20 cellular contexts compared by ENCODE assay signal in the genomic region with DNA sequence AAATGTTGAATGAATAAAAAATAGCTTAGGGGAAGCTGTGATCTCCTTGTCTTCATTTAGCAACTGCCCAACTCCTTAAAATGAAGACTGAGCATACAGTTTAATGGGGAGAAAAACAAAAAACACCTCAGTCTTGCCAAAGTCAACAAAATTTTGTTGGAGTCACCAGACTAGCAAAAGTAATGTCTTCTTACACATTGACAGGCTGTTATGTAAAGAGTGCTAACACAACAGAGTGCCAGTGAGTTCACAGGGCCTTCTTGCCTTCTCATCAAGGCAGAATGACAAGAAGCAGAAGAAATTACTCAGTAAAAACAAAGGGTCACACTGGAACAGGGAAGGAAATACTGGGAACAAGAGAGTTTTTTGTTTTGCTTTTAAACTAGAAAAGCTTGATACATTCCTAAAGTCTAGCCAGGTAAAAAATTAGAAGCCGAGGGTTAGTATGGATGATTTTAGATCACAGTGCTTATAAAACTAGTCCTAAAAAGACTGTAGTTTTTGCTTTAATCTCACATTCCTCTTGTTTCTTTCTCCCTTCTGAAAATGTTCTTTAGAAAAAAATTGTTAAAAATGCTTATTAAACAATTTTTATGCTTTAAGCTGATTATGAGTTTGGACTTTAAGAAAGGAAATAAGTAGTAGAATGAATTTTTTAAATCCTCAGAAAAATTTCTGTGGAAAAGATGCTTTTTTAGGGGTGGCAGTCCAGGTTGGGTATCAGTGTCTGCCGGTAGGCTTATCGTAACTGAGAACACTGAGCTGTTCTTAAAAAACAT. TPM values are rescaled to one million over a fixed set of nuclear protein-coding genes. Genes with fewer than 3 reads are reported as not detected.
"Had no signal": no experiment of that assay in that cellular context is flagged by ENCODE, and none has a peak within 500 bp of the region (broad histone marks: within the 10 kb centered on the region; RNA-seq: fewer than 3 reads in every experiment).

No MANE protein-coding gene starts in this region.

- H3K27ac ChIP-seq: skin epidermis, stomach, upper lobe of left lung had no signal

- H3K4me1 Mint-ChIP-seq: memory B cell had no signal

- H3K36me3 ChIP-seq: stomach, upper lobe of left lung had no signal

- H3K27ac Mint-ChIP-seq: activated CD8-positive, alpha-beta T cell treated with anti-CD3 and anti-CD28 coated beads for 36 hours; activated T-cell treated with anti-CD3 and anti-CD28 coated beads, Interleukin-2, amount 50 U/mL, for 24 hours; activated T-helper 2 cell treated with anti-CD3 and anti-CD28 coated beads, Interferon-gamma antibody, Interleukin-2, Interleukin-4, amounts not matched to agents 10 μg/mL and 5 μg/mL and 100 μg/mL, durations not matched to agents 14 hours and 24 hours and 36 hours; memory B cell; natural killer cell treated with Interleukin-12 subunit alpha and Interleukin-12 subunit beta and Interleukin-15 and Interleukin-18, amount 100 ng/mL, for 72 hours had no signal

- H3K36me3 Mint-ChIP-seq: memory B cell; natural killer cell treated with Interleukin-12 subunit alpha and Interleukin-12 subunit beta and Interleukin-15 and Interleukin-18, amount 100 ng/mL, for 72 hours had no signal

- H3K4me3 ChIP-seq: skin epidermis, stomach, upper lobe of left lung had no signal

- H3K4me3 Mint-ChIP-seq: activated CD8-positive, alpha-beta T cell treated with anti-CD3 and anti-CD28 coated beads for 36 hours; activated T-cell treated with anti-CD3 and anti-CD28 coated beads, Interleukin-2, amount 50 U/mL, for 24 hours; memory B cell; natural killer cell treated with Interleukin-12 subunit alpha and Interleukin-12 subunit beta and Interleukin-15 and Interleukin-18, amount 100 ng/mL, for 72 hours had no signal

- ATAC-seq: activated CD8-positive, alpha-beta T cell treated with anti-CD3 and anti-CD28 coated beads for 36 hours; natural killer cell treated with Interleukin-12 subunit alpha and Interleukin-12 subunit beta and Interleukin-15 and Interleukin-18, amount 100 ng/mL, for 72 hours had no signal

- H3K27me3 Mint-ChIP-seq: activated CD8-positive, alpha-beta T cell treated with anti-CD3 and anti-CD28 coated beads for 36 hours had no signal

- H3K27me3 ChIP-seq: stomach, upper lobe of left lung had no signal

- H3K9me3 Mint-ChIP-seq: activated CD8-positive, alpha-beta T cell treated with anti-CD3 and anti-CD28 coated beads for 36 hours; activated T-cell treated with anti-CD3 and anti-CD28 coated beads, Interleukin-2, amount 50 U/mL, for 24 hours; activated T-helper 2 cell treated with anti-CD3 and anti-CD28 coated beads, Interferon-gamma antibody, Interleukin-2, Interleukin-4, amounts not matched to agents 10 μg/mL and 5 μg/mL and 100 μg/mL, durations not matched to agents 14 hours and 24 hours and 36 hours; memory B cell; natural killer cell treated with Interleukin-12 subunit alpha and Interleukin-12 subunit beta and Interleukin-15 and Interleukin-18, amount 100 ng/mL, for 72 hours had no signal

- H3K9me3 ChIP-seq: stomach, upper lobe of left lung had no signal

- H3K4me1 ChIP-seq: stomach, upper lobe of left lung had no signal

- DNase-seq: activated CD4-positive, alpha-beta T cell treated with anti-CD3 and anti-CD28 coated beads for 48 hours; activated CD4-positive, CD25-positive, alpha-beta regulatory T cell; activated CD8-positive, alpha-beta T cell treated with anti-CD3 and anti-CD28 coated beads for 36 hours; activated naive CD4-positive, alpha-beta T cell treated with Interleukin-2 at 50 U/mL for 16 hours; activated T-cell treated with anti-CD3 and anti-CD28 coated beads, Interleukin-2, amount 50 U/mL, for 24 hours; anterior cingulate cortex; cortex of kidney; hypothalamus; occipital lobe; posterior cingulate gyrus; right cardiac atrium; stimulated activated CD4-positive, alpha-beta T cell treated with anti-CD3 and anti-CD28 coated beads, Interleukin-4, amount 100 ng/mL, for 1 hour; stomach; upper lobe of left lung had no signal

- FAIRE-seq: endometrium, frontal cortex had no signal

RNA-seq across cellular contexts. Expression of a gene that starts 38.7 kb away (rescaled TPM):
- total RNA-seq: activated T-helper 2 cell treated with anti-CD3 and anti-CD28 coated beads, Interferon-gamma antibody, Interleukin-2, Interleukin-4, amounts not matched to agents 10 μg/mL and 5 μg/mL and 100 μg/mL, durations not matched to agents 14 hours and 24 hours and 36 hours had no signal
